Comparison of ENCODE assay signal across 26 cellular contexts in genomic region chr1:224070521-224070920, GRCh38.
"Had no signal": no experiment of that assay in that cellular context is flagged by ENCODE, and none has a peak within 500 bp of the region (broad histone marks: within the 10 kb centered on the region; RNA-seq: fewer than 3 reads in every experiment).

No MANE protein-coding gene starts in this region.

- H3K4me3 ChIP-seq: esophagus squamous epithelium, gastroesophageal sphincter, heart right ventricle had no signal

- H3K27ac Mint-ChIP-seq: activated CD4-positive, alpha-beta memory T cell treated with anti-CD3 and anti-CD28 coated beads, Interleukin-2, amount 10 ng/mL, durations not matched to agents 7 days and 5 days; activated CD4-positive, alpha-beta T cell treated with anti-CD3 and anti-CD28 coated beads for 36 hours; activated CD4-positive, alpha-beta T cell treated with anti-CD3 and anti-CD28 coated beads, Interleukin-2, amount 10 ng/mL, durations not matched to agents 7 days and 5 days; activated naive CD4-positive, alpha-beta T cell treated with anti-CD3 and anti-CD28 coated beads, Interleukin-2, amount 10 ng/mL, durations not matched to agents 7 days and 5 days; activated naive CD4-positive, alpha-beta T cell treated with anti-CD3 and anti-CD28 coated beads, Interleukin-2, amount 50 U/mL, for 72 hours; activated naive CD8-positive, alpha-beta T cell treated with anti-CD3 and anti-CD28 coated beads, Interleukin-2, amount 10 ng/mL, durations not matched to agents 7 days and 5 days; activated T-cell treated with anti-CD3 and anti-CD28 coated beads, Interleukin-2, amount 50 U/mL, for 24 hours; activated T-cell treated with anti-CD3 and anti-CD28 coated beads, Interleukin-2, amount 50 U/mL, for 72 hours had no signal

- H3K9me3 ChIP-seq: esophagus squamous epithelium had no signal

- H3K4me1 Mint-ChIP-seq: central memory CD8-positive, alpha-beta T cell had no signal

- H3K27me3 ChIP-seq: brain microvascular endothelial cell had no signal

- H3K4me3 Mint-ChIP-seq: activated CD4-positive, alpha-beta memory T cell treated with anti-CD3 and anti-CD28 coated beads, Interleukin-2, amount 10 ng/mL, durations not matched to agents 7 days and 5 days; activated CD4-positive, alpha-beta T cell treated with anti-CD3 and anti-CD28 coated beads for 36 hours; activated CD4-positive, alpha-beta T cell treated with anti-CD3 and anti-CD28 coated beads, Interleukin-2, amount 10 ng/mL, durations not matched to agents 7 days and 5 days; activated naive CD4-positive, alpha-beta T cell treated with anti-CD3 and anti-CD28 coated beads, Interleukin-2, amount 10 ng/mL, durations not matched to agents 7 days and 5 days; activated naive CD8-positive, alpha-beta T cell treated with anti-CD3 and anti-CD28 coated beads, Interleukin-2, amount 10 ng/mL, durations not matched to agents 7 days and 5 days; activated T-cell treated with anti-CD3 and anti-CD28 coated beads, Interleukin-2, amount 50 U/mL, for 24 hours; activated T-cell treated with anti-CD3 and anti-CD28 coated beads, Interleukin-2, amount 50 U/mL, for 72 hours; central memory CD8-positive, alpha-beta T cell had no signal

- DNase-seq: activated CD4-positive, alpha-beta memory T cell treated with anti-CD3 and anti-CD28 coated beads, Interleukin-2, amount 10 ng/mL, durations not matched to agents 7 days and 5 days; activated CD4-positive, alpha-beta T cell treated with anti-CD3 and anti-CD28 coated beads for 36 hours; activated CD4-positive, alpha-beta T cell treated with anti-CD3 and anti-CD28 coated beads, Interleukin-2, amount 10 ng/mL, durations not matched to agents 7 days and 5 days; activated CD4-positive, alpha-beta T cell treated with anti-CD3 and anti-CD28 coated beads, Interleukin-2, amount 50 U/mL, for 4 hours; activated CD4-positive, CD25-positive, alpha-beta regulatory T cell; activated CD4-positive, CD25-positive, alpha-beta regulatory T cell treated with anti-CD3 and anti-CD28 coated beads, Interleukin-2, amount 50 U/mL, for 72 hours; activated CD8-positive, alpha-beta memory T cell treated with anti-CD3 and anti-CD28 coated beads, Interleukin-2, amount 50 U/mL, for 48 hours; activated gamma-delta T cell; activated naive CD4-positive, alpha-beta T cell; activated naive CD4-positive, alpha-beta T cell treated with anti-CD3 and anti-CD28 coated beads, Interleukin-2, amount 10 ng/mL, durations not matched to agents 7 days and 5 days; activated naive CD8-positive, alpha-beta T cell treated with anti-CD3 and anti-CD28 coated beads, Interleukin-2, amount 10 ng/mL, durations not matched to agents 7 days and 5 days; activated T-cell treated with anti-CD3 and anti-CD28 coated beads for 4 hours; activated T-cell treated with anti-CD3 and anti-CD28 coated beads, Interleukin-2, amount 50 U/mL, for 24 hours; activated T-cell treated with anti-CD3 and anti-CD28 coated beads, Interleukin-2, amount 50 U/mL, for 72 hours; brain microvascular endothelial cell; cortex of kidney; dermis blood vessel endothelial cell; effector CD8-positive, alpha-beta T cell; esophagus squamous epithelium; foreskin melanocyte; heart right ventricle; T-helper 2 cell had no signal

- H3K4me1 ChIP-seq: gastroesophageal sphincter, heart right ventricle had no signal

- H3K27ac ChIP-seq: brain microvascular endothelial cell, epithelial cell of prostate, esophagus squamous epithelium, gastroesophageal sphincter, heart right ventricle had no signal

- H3K36me3 ChIP-seq: brain microvascular endothelial cell, esophagus squamous epithelium, gastroesophageal sphincter, heart right ventricle had no signal

- H3K36me3 Mint-ChIP-seq: activated naive CD4-positive, alpha-beta T cell treated with anti-CD3 and anti-CD28 coated beads, Interleukin-2, amount 10 ng/mL, durations not matched to agents 7 days and 5 days; activated naive CD8-positive, alpha-beta T cell treated with anti-CD3 and anti-CD28 coated beads, Interleukin-2, amount 10 ng/mL, durations not matched to agents 7 days and 5 days had no signal

- H3K9me3 Mint-ChIP-seq: activated CD4-positive, alpha-beta memory T cell treated with anti-CD3 and anti-CD28 coated beads, Interleukin-2, amount 10 ng/mL, durations not matched to agents 7 days and 5 days; activated CD4-positive, alpha-beta T cell treated with anti-CD3 and anti-CD28 coated beads, Interleukin-2, amount 10 ng/mL, durations not matched to agents 7 days and 5 days; activated naive CD4-positive, alpha-beta T cell treated with anti-CD3 and anti-CD28 coated beads, Interleukin-2, amount 10 ng/mL, durations not matched to agents 7 days and 5 days; activated T-cell treated with anti-CD3 and anti-CD28 coated beads, Interleukin-2, amount 50 U/mL, for 24 hours; central memory CD8-positive, alpha-beta T cell had no signal

- ATAC-seq: activated CD4-positive, alpha-beta T cell treated with anti-CD3 and anti-CD28 coated beads for 36 hours; activated naive CD4-positive, alpha-beta T cell treated with anti-CD3 and anti-CD28 coated beads, Interleukin-2, amount 50 U/mL, for 72 hours; activated T-cell treated with anti-CD3 and anti-CD28 coated beads, Interleukin-2, amount 50 U/mL, for 72 hours; gastroesophageal sphincter; heart right ventricle had no signal
